ENCODE assay signal across 18 cellular contexts in genomic region chr1:41461790-41462679, GRCh38. TPM values are rescaled to one million over a fixed set of nuclear protein-coding genes. Genes with fewer than 3 reads are reported as not detected.
DNase-seq lines count a peak whose midpoint lies in the region; ATAC-seq, FAIRE-seq and TF ChIP-seq lines count a peak whose summit lies in the region.
"Had no signal": no experiment of that assay in that cellular context is flagged by ENCODE, and none has a peak within 500 bp of the region (broad histone marks: within the 10 kb centered on the region; RNA-seq: fewer than 3 reads in every experiment).

No MANE protein-coding gene starts in this region.

- no peak for TF ChIP-seq RAD21 in K562 (CRISPR knock-in tag; conservative IDR thresholded peaks at IDR 0.05 in 1 of 2, IDR thresholded peaks at IDR 0.05 in 1 of 2)

- no peak for FAIRE-seq in K562 (lab: Jason Lieb, UNC)

- 0 out of 2 replicates have a peak, but pooled peaks cover 5% of the 10 kb centered on the region for H4K20me1 ChIP-seq in K562 (replicated peaks; ENCODE audit: control insufficient read depth, insufficient read depth, low read length)

- H3K27ac ChIP-seq in C4-2B (peak overlapping the region; percentile 21), K562 (ENCODE audit: extremely low read depth, low read depth, low read length) (no peak overlapping the region), right lobe of liver (no peak overlapping the region)
- H3K27ac ChIP-seq: ovary had no signal

- H3K4me1 ChIP-seq in K562 (replicated peaks in 1 of 2; ENCODE audit: control insufficient read depth in 2 of 2, insufficient read depth in 2 of 2, low read length in 2 of 2) (no peaks in the 10 kb centered on the region), right lobe of liver (peaks cover 0 to 8% (median 0%) of the 10 kb centered on the region in 4 donors)

- ATAC-seq in K562 (no peak), right lobe of liver (peak; percentile 24 to 79 (median 62)), HG03039 (IDR thresholded peaks at IDR 0.05; ENCODE audit: unreplicated experiment) (no peak)
- ATAC-seq: activated CD8-positive, alpha-beta T cell treated with anti-CD3 and anti-CD28 coated beads for 36 hours; effector memory CD8-positive, alpha-beta T cell; WTC11 had no signal

- TF ChIP-seq POLR2A in K562 (conservative IDR thresholded peaks at IDR 0.05) (no peak), right lobe of liver (IDR thresholded peaks at IDR 0.05) (no peak)

- H3K9me3 ChIP-seq in K562 (replicated peaks; ENCODE audit: control insufficient read depth, insufficient read depth, low read depth, low read length) = no peaks in the 10 kb centered on the region
- H3K9me3 ChIP-seq in right lobe of liver = no peaks in the 10 kb centered on the region
- H3K9me3 ChIP-seq: ovary had no signal

- POLR2A ChIA-PET in K562 (lab: Yijun Ruan, JAX) = interaction anchor here (0.9 to 1.2 kb wide), 3 partner anchors 9 to 12 kb away, joined by 3 to 5 read pairs (median 3); no protein-coding TSS in a partner anchor

- no peak overlapping the region for H2AFZ ChIP-seq in K562 (ENCODE audit: low read depth, low read length)

- no peak for TF ChIP-seq CTCF in C4-2B (conservative IDR thresholded peaks at IDR 0.05)
- no peak for TF ChIP-seq CTCF in K562 (IDR thresholded peaks at IDR 0.05 in 2 of 3, conservative IDR thresholded peaks at IDR 0.05 in 1 of 3; ENCODE audit: insufficient read depth in 2 of 3, low read depth in 1 of 3, low read length in 3 of 3)
- TF ChIP-seq CTCF in right lobe of liver (IDR thresholded peaks at IDR 0.05) = no peak

- in situ Hi-C loops in K562 (cut with MboI) = no loop called here

- DNase-seq in NCI-H2029 (lab: John Stamatoyannopoulos, UW) = peak; percentile 94
- no peak for DNase-seq in K562 (ENCODE audit: extremely low read depth in 1 of 4, low spot score in 3 of 4)
- no peak for DNase-seq in right lobe of liver
- DNase-seq in activated CD4-positive, alpha-beta T cell treated with anti-CD3 and anti-CD28 coated beads for 48 hours = no peak
- DNase-seq in NOMO-1 (lab: John Stamatoyannopoulos, UW; ENCODE audit: unreplicated experiment in 2 of 2) = no peak
- no peak for DNase-seq in activated CD8-positive, alpha-beta memory T cell treated with anti-CD3 and anti-CD28 coated beads for 24 hours
- DNase-seq: activated CD8-positive, alpha-beta T cell treated with anti-CD3 and anti-CD28 coated beads for 36 hours; effector memory CD8-positive, alpha-beta T cell; MM.1S; NCI-H187; ovary; SHP77; stimulated activated CD4-positive, alpha-beta T cell treated with anti-CD3 and anti-CD28 coated beads, Interleukin-2, amount 100 ng/mL, for 48 hours had no signal

- WGBS in K562 (ENCODE audit: insufficient coverage, low coverage, missing lambda C conversion rate) = 0% methylated on average over 4 of the region's 4 CpGs
- 53% methylated on average over 4 of the region's 4 CpGs for WGBS in right lobe of liver (ENCODE audit: insufficient coverage, low coverage, low lambda C conversion rate, missing lambda C conversion rate)

- no peak for TF ChIP-seq EP300 in K562 (IDR thresholded peaks at IDR 0.05; ENCODE audit: low read length)

- H3K27me3 ChIP-seq in K562 (ENCODE audit: control insufficient read depth in 2 of 2, insufficient read depth in 2 of 2, low read length in 2 of 2) (peaks cover 0 to 27% of the 10 kb centered on the region in 2 experiments; a peak in 3 of 5 replicates), right lobe of liver (no peaks in the 10 kb centered on the region)
- H3K27me3 ChIP-seq: ovary had no signal

- CTCF ChIA-PET in K562 (lab: Yijun Ruan, JAX; ENCODE audit: low intra/inter-chr PET ratio) = no interaction called here

- H3K9me1 ChIP-seq in K562 (ENCODE audit: control insufficient read depth, insufficient read depth, low read length) = no peaks in the 10 kb centered on the region

- H3K4me3 ChIP-seq in K562 (no peak overlapping the region), right lobe of liver (no peak overlapping the region)
- H3K4me3 ChIP-seq: ovary had no signal

- H3K79me2 ChIP-seq in K562 (ENCODE audit: control insufficient read depth, insufficient read depth, low read length) = no peaks in the 10 kb centered on the region

- no peak overlapping the region for H3K4me2 ChIP-seq in K562 (ENCODE audit: insufficient read depth, low read length)

- no TSS peak for BruUV-seq in K562 (replicated peaks; lab: Mats Ljungman, UMichigan)

- intact Hi-C loops in K562 (cut with micrococcal nuclease) = no loop called here
- intact Hi-C loops in right lobe of liver (cut with DNase I) = no loop called here

- H3K36me3 ChIP-seq in K562 (ENCODE audit: control insufficient read depth, insufficient read depth, low read length) = no peaks in the 10 kb centered on the region
- H3K36me3 ChIP-seq in right lobe of liver = no peaks in the 10 kb centered on the region
- H3K36me3 ChIP-seq: ovary had no signal

- H3K9ac ChIP-seq in K562 (ENCODE audit: insufficient read depth in 1 of 2, low read depth in 2 of 2, low read length in 2 of 2) = no peak overlapping the region

TF ChIP-seq in K562, 482 proteins besides CTCF, POLR2A, EP300 and RAD21:
- no peak for TF ChIP-seq SMAD3 (CRISPR knock-in tag; conservative IDR thresholded peaks at IDR 0.05)
- TF ChIP-seq MAFK (IDR thresholded peaks at IDR 0.05; ENCODE audit: low read length) = peak; percentile 50; the same call in 1 of the 2 replicates
- no peak for TF ChIP-seq NCOR1 (IDR thresholded peaks at IDR 0.05)
- peak; percentile 63 for TF ChIP-seq C11orf30 (IDR thresholded peaks at IDR 0.05; ENCODE audit: low read depth)
- no peak for TF ChIP-seq RBM17 (IDR thresholded peaks at IDR 0.05; ENCODE audit: borderline replicate concordance, low read depth, low read length)
- no peak for TF ChIP-seq ATF1 (CRISPR knock-in tag; IDR thresholded peaks at IDR 0.05)
- TF ChIP-seq ATF1 (tag; IDR thresholded peaks at IDR 0.05) = no peak
- no peak for TF ChIP-seq MTA1 (IDR thresholded peaks at IDR 0.05; ENCODE audit: borderline replicate concordance)
- TF ChIP-seq, protein P1, sequence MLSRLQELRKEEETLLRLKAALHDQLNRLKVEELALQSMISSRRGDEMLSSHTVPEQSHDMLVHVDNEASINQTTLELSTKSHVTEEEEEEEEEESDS (CRISPR knock-in tag; IDR thresholded peaks at IDR 0.05) = no peak
- TF ChIP-seq MAFG (tag; conservative IDR thresholded peaks at IDR 0.05) = peak; percentile 59
- no peak for TF ChIP-seq ZNF12 (CRISPR knock-in tag; IDR thresholded peaks at IDR 0.05)
- TF ChIP-seq ZNF316 (IDR thresholded peaks at IDR 0.05) = peak; percentile 78
- peak; percentile 59 for TF ChIP-seq MAFF (IDR thresholded peaks at IDR 0.05; ENCODE audit: low read length)
- TF ChIP-seq FOXM1 (IDR thresholded peaks at IDR 0.05; ENCODE audit: low read depth) = no peak
- TF ChIP-seq FOXM1 (CRISPR knock-in tag; IDR thresholded peaks at IDR 0.05; ENCODE audit: low read depth) = no peak
- TF ChIP-seq, protein P2, sequence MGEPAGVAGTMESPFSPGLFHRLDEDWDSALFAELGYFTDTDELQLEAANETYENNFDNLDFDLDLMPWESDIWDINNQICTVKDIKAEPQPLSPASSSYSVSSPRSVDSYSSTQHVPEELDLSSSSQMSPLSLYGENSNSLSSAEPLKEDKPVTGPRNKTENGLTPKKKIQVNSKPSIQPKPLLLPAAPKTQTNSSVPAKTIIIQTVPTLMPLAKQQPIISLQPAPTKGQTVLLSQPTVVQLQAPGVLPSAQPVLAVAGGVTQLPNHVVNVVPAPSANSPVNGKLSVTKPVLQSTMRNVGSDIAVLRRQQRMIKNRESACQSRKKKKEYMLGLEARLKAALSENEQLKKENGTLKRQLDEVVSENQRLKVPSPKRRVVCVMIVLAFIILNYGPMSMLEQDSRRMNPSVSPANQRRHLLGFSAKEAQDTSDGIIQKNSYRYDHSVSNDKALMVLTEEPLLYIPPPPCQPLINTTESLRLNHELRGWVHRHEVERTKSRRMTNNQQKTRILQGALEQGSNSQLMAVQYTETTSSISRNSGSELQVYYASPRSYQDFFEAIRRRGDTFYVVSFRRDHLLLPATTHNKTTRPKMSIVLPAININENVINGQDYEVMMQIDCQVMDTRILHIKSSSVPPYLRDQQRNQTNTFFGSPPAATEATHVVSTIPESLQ (CRISPR knock-in tag; IDR thresholded peaks at IDR 0.05) = no peak

RNA-seq across cellular contexts. Expression of gene EDN2, which starts 22.4 kb away (rescaled TPM):
- not detected in 2 replicates for total RNA-seq in K562 (2011; cell fraction: chromatin; rRNA removed; ENCODE audit: low replicate concordance)
- total RNA-seq in K562 (2011; cell fraction: nucleolus; rRNA removed) = not detected in 2 replicates
- not detected in 2 replicates for total RNA-seq in K562 (2011; cell fraction: nucleoplasm; rRNA removed)
- not detected in 2 replicates for total RNA-seq in K562 (2014; rRNA removed)
- total RNA-seq in K562 (2014; rRNA removed; fragmentation: Illumina TruSeq; extraction: Trizol) = not detected in 2 replicates
- total RNA-seq in K562 (2015; rRNA removed; fragmentation: Illumina TruSeq; extraction: Trizol) = not detected in 2 replicates
- total RNA-seq in K562 (2021) = not detected in 2 replicates
- polyA plus RNA-seq in K562 (2011; rRNA removed) = not detected in 2 replicates
- polyA plus RNA-seq in K562 (2011; cell fraction: cytosol; rRNA removed) = not detected in 2 replicates
- not detected in 2 replicates for polyA plus RNA-seq in K562 (2011; cell fraction: nucleus; rRNA removed)
- polyA plus RNA-seq in K562 (2012) = not detected in 2 replicates
- not detected in 2 replicates for polyA plus RNA-seq in K562 (2014; fragmentation: Illumina TruSeq; extraction: Trizol)
- not detected for polyA plus RNA-seq in K562 (2014; fragmentation: Nextera tagmentation; extraction: Ambion mirVana)
- polyA plus RNA-seq in K562 (2014; rRNA removed) = not detected in 2 replicates
- not detected in 2 replicates for polyA minus RNA-seq in K562 (2011; rRNA and poly(A)+ RNA removed)
- polyA minus RNA-seq in K562 (2011; cell fraction: cytosol; rRNA and poly(A)+ RNA removed) = not detected in 2 replicates
- not detected in 2 replicates for polyA minus RNA-seq in K562 (2011; cell fraction: nucleus; rRNA and poly(A)+ RNA removed)
- total RNA-seq in right lobe of liver = 1 to 10 TPM in 1 of 6 experiments, under 1 TPM in 3, not detected in 2; 0.18 to 1.6 (median 0.31) TPM
- total RNA-seq: activated CD8-positive, alpha-beta T cell treated with anti-CD3 and anti-CD28 coated beads for 36 hours; activated T-helper 1 cell treated with anti-CD3 and anti-CD28 coated beads, Interleukin-12 subunit alpha, Interleukin-12 subunit beta, Interleukin-2, Interleukin-4 antibody, amounts not matched to agents 30 ng/mL and 10 ng/mL and 1 ng/mL, durations not matched to agents 14 hours and 24 hours and 36 hours; myocyte had no signal
- polyA plus RNA-seq: ovary had no signal

Comparison
In these comparisons a context has a peak if more than half of its experiments do, and no peak if none do; other contexts are left out.
1. ATAC-seq: peak in right lobe of liver (4 of 4); none in K562 (single experiment) and HG03039 (single experiment).